Comparison of ENCODE assay signal across 25 cellular contexts in the genomic region with DNA sequence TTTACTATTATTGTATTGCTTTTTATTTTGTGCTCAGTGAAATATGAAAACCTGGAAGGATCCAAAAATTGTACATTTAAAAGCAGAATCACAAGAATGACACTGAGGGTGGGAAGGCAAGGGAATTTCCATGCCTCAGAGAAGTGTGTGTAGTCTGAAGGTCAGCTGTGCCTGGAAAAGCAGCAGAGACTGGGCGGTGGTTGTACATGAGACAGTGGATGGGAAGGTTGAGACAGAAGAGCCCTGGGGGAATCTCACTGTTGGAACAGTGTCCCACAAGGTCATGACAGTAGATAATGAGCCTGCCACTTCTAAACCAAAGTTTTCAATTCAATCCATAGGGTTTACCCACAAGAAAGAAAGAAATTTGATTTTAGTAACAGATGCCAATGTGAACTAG.
"Had no signal": no experiment of that assay in that cellular context is flagged by ENCODE, and none has a peak within 500 bp of the region (broad histone marks: within the 10 kb centered on the region; RNA-seq: fewer than 3 reads in every experiment).

No MANE protein-coding gene starts in this region.

- H3K36me3 ChIP-seq: neural progenitor cell, ovary, right lobe of liver, sigmoid colon, stomach, thoracic aorta, thyroid gland, tibial nerve, upper lobe of left lung, vagina had no signal

- DNase-seq: occipital lobe; ovary; posterior cingulate gyrus; psoas muscle; right cardiac atrium; right lobe of liver; sigmoid colon; small intestine; stimulated activated CD4-positive, alpha-beta T cell treated with anti-CD3 and anti-CD28 coated beads, Interleukin-15, amount 100 ng/mL, for 24 hours; stimulated activated CD4-positive, alpha-beta T cell treated with anti-CD3 and anti-CD28 coated beads, Interleukin-2, amount 100 ng/mL, for 24 hours; stimulated activated CD4-positive, alpha-beta T cell treated with anti-CD3 and anti-CD28 coated beads, Interleukin-2, amount 100 ng/mL, for 48 hours; stimulated activated CD4-positive, alpha-beta T cell treated with anti-CD3 and anti-CD28 coated beads, Interleukin-4, amount 100 ng/mL, for 24 hours; stimulated activated naive B cell treated with anti-CD40 and anti-IgM and Interleukin-4, amounts not matched to agents 10 μg/mL and 1 μg/mL and 100 μg/mL, for 72 hours; stimulated activated naive CD4-positive, alpha-beta T cell treated with Interleukin-2 at 50 U/mL for 16 hours; stomach; thyroid gland; trophoblast cell; upper lobe of left lung had no signal

- FAIRE-seq: small intestine, urothelium cell line had no signal

- H3K9me3 ChIP-seq: ovary, psoas muscle, right lobe of liver, sigmoid colon, stomach, thoracic aorta, thyroid gland, tibial nerve, upper lobe of left lung, vagina had no signal

- H3K27ac ChIP-seq: neural progenitor cell, ovary, parathyroid adenoma, psoas muscle, right lobe of liver, sigmoid colon, stomach, thoracic aorta, thyroid gland, tibial nerve, upper lobe of left lung, vagina had no signal

- H3K4me3 ChIP-seq: neural progenitor cell, ovary, psoas muscle, right lobe of liver, sigmoid colon, stomach, thoracic aorta, thyroid gland, tibial nerve, upper lobe of left lung, vagina had no signal

- H3K4me1 ChIP-seq: neural progenitor cell, parathyroid adenoma, psoas muscle, right lobe of liver, sigmoid colon, stomach, thyroid gland, tibial nerve, upper lobe of left lung, vagina had no signal

- ATAC-seq: psoas muscle; right cardiac atrium; right lobe of liver; stimulated activated effector memory CD8-positive, alpha-beta T cell treated with anti-CD3 and anti-CD28 coated beads, Interleukin-12 subunit alpha, Interleukin-12 subunit beta, amount 100 ng/mL, for 72 hours; stimulated activated naive B cell treated with anti-CD40 and anti-IgM and Interleukin-4, amounts not matched to agents 10 μg/mL and 1 μg/mL and 100 μg/mL, for 72 hours had no signal

- H3K27me3 ChIP-seq: neural progenitor cell, ovary, right lobe of liver, sigmoid colon, stomach, thyroid gland, tibial nerve, upper lobe of left lung, vagina had no signal

- H3K4me2 ChIP-seq: neural progenitor cell had no signal

- H3K79me2 ChIP-seq: parathyroid adenoma had no signal

- H3K9ac ChIP-seq: neural progenitor cell, parathyroid adenoma had no signal

- H2AFZ ChIP-seq: neural progenitor cell, parathyroid adenoma had no signal
